In genomic region chr21:22791376-22791775, GRCh38 we compare ENCODE assay signal across 12 cellular contexts.
DNase-seq lines count a peak whose midpoint lies in the region; ATAC-seq and TF ChIP-seq lines count a peak whose summit lies in the region.
"Had no signal": no experiment of that assay in that cellular context is flagged by ENCODE, and none has a peak within 500 bp of the region (broad histone marks: within the 10 kb centered on the region; RNA-seq: fewer than 3 reads in every experiment).

No MANE protein-coding gene starts in this region.

- no peaks in the 10 kb centered on the region for H3K36me3 ChIP-seq in DND-41 (ENCODE audit: insufficient read depth, low read length)

- H3K27ac ChIP-seq in DND-41 (ENCODE audit: low read length): 0 out of 2 replicates have a peak overlapping the region, but pooled peaks have one; percentile 4
- H3K27ac ChIP-seq: A549 had no signal

- H3K9me3 ChIP-seq in DND-41 (ENCODE audit: insufficient read depth, low read length, severe bottlenecking): no peaks in the 10 kb centered on the region
- H3K9me3 ChIP-seq: A549, Caco-2 had no signal

- TF ChIP-seq CTCF in DND-41 (IDR thresholded peaks at IDR 0.05; ENCODE audit: borderline replicate concordance, extremely low read depth, low read length, poor library complexity, severe bottlenecking) (no peak), GM10266 (IDR thresholded peaks at IDR 0.05; ENCODE audit: control insufficient read depth, insufficient read depth, low read depth, missing control alignments) (no peak)

- H3K4me3 ChIP-seq in DND-41 (ENCODE audit: low read depth in 1 of 2, low read length in 2 of 2): no peak overlapping the region
- H3K4me3 ChIP-seq: A549, GM12878, GM23338 had no signal

- H4K20me1 ChIP-seq in DND-41 (ENCODE audit: insufficient read depth, low read length): no peaks in the 10 kb centered on the region

- no peak overlapping the region for H3K9ac ChIP-seq in DND-41 (ENCODE audit: low read depth, low read length)

- no peak for DNase-seq in DND-41
- DNase-seq in NCI-H1417 (lab: John Stamatoyannopoulos, UW): peak in 2 of 3 experiments; percentile 80 to 96
- peak; percentile 82 for DNase-seq in NCI-H748 (lab: John Stamatoyannopoulos, UW; ENCODE audit: unreplicated experiment)
- peak; percentile 47 for DNase-seq in SW480 (ENCODE audit: low spot score)
- no peak for DNase-seq in GM10266 (ENCODE audit: extremely low spot score)
- no peak for DNase-seq in hepatic stellate cell (ENCODE audit: low spot score)

- H3K4me1 ChIP-seq in DND-41 (ENCODE audit: insufficient read depth, low read length): peaks cover 16% of the 10 kb centered on the region
- H3K4me1 ChIP-seq: A549, Caco-2 had no signal

- no peaks in the 10 kb centered on the region for H3K27me3 ChIP-seq in DND-41 (ENCODE audit: insufficient read depth, low read length, poor library complexity)

- ATAC-seq in DND-41 (ENCODE audit: insufficient read depth, low read depth): 0 out of 3 replicates have a peak, but pooled peaks have one; percentile 40
- no peak for ATAC-seq in GM21737 (IDR thresholded peaks at IDR 0.05; ENCODE audit: unreplicated experiment)
- ATAC-seq in HG02852 (IDR thresholded peaks at IDR 0.05; ENCODE audit: unreplicated experiment): no peak
- ATAC-seq: A549, GM12878, GM23338 had no signal

- no peak overlapping the region for H3K4me2 ChIP-seq in DND-41 (ENCODE audit: insufficient read depth, low read length)
- H3K4me2 ChIP-seq: A549, GM23338 had no signal

- no peaks in the 10 kb centered on the region for H3K79me2 ChIP-seq in DND-41 (ENCODE audit: insufficient read depth, low read length)

- H2AFZ ChIP-seq in DND-41 (ENCODE audit: low read depth, low read length): no peak overlapping the region; the same call in 1 of the 2 replicates
- H2AFZ ChIP-seq: GM23338 had no signal

Comparison
In these comparisons a context has a peak if more than half of its experiments do, and no peak if none do; other contexts are left out.
1. DNase-seq: peak in NCI-H1417 (2 of 3), NCI-H748 (single experiment) and SW480 (single experiment); none in DND-41 (single experiment), GM10266 (single experiment) and hepatic stellate cell (single experiment).